In genomic region chr9:78393340-78393739, GRCh38 we compare ENCODE assay signal across 15 cellular contexts.
A peak's percentile ranks its signal among the peaks of the same experiment; 100 is the strongest.
DNase-seq lines count a peak whose midpoint lies in the region; ATAC-seq and TF ChIP-seq lines count a peak whose summit lies in the region.
"Had no signal": no experiment of that assay in that cellular context is flagged by ENCODE, and none has a peak within 500 bp of the region (broad histone marks: within the 10 kb centered on the region; RNA-seq: fewer than 3 reads in every experiment).

No MANE protein-coding gene starts in this region.

- H3K56ac ChIP-seq in H9 (ENCODE audit: insufficient read length, low read depth, low read length), result no peak overlapping the region

- H3K23ac ChIP-seq in H9 (ENCODE audit: insufficient read length, low read depth, low read length), result no peak overlapping the region

- H3K27ac Mint-ChIP-seq in H9, result peak overlapping the region; percentile 15 to 93 (median 70); a peak in 6 of 7 replicates
- H3K27ac Mint-ChIP-seq in endodermal cell, result peak overlapping the region; percentile 67
- H3K27ac Mint-ChIP-seq: CD4-positive, alpha-beta T cell had no signal

- peaks cover 8% of the 10 kb centered on the region for H3K9me3 ChIP-seq in H9 (ENCODE audit: control insufficient read depth, low read depth, low read length)
- peaks cover 23% of the 10 kb centered on the region for H3K9me3 ChIP-seq in HUES64 (ENCODE audit: insufficient read depth, low read depth, low read length)
- H3K9me3 ChIP-seq in endodermal cell (ENCODE audit: control insufficient read depth, low read length), result peaks cover 47% of the 10 kb centered on the region
- H3K9me3 ChIP-seq in iPS-15b (ENCODE audit: control insufficient read depth, insufficient read depth, low read length), result peaks cover 16% of the 10 kb centered on the region
- H3K9me3 ChIP-seq: Caco-2 had no signal

- H3K36me3 ChIP-seq in HUES64 (ENCODE audit: insufficient read depth, low read length), result peaks cover 9% of the 10 kb centered on the region; the same call in 1 of the 2 replicates
- no peaks in the 10 kb centered on the region for H3K36me3 ChIP-seq in endodermal cell (ENCODE audit: control insufficient read depth, insufficient read depth, low read length)
- H3K36me3 ChIP-seq in iPS-15b (ENCODE audit: control insufficient read depth, insufficient read depth, low read length), result peaks cover 5% of the 10 kb centered on the region

- no peaks in the 10 kb centered on the region for H3K23me2 ChIP-seq in H9 (ENCODE audit: insufficient read length, low read depth, low read length, poor library complexity, severe bottlenecking)

- H3T11ph ChIP-seq in H9 (ENCODE audit: low read length), result no peak overlapping the region

- no peak overlapping the region for H2BK15ac ChIP-seq in H9 (ENCODE audit: low read depth, low read length)

- H4K5ac ChIP-seq in H9 (ENCODE audit: insufficient read length, low read depth, low read length), result no peak overlapping the region

- no peak for ATAC-seq in HG03469 (IDR thresholded peaks at IDR 0.05; ENCODE audit: unreplicated experiment)
- no peak for ATAC-seq in GM19395 (IDR thresholded peaks at IDR 0.05; ENCODE audit: unreplicated experiment)

- no CpG with 5 or more reads among the region's 2 CpGs for WGBS in H9 (ENCODE audit: extremely low coverage, insufficient read length, low lambda C conversion rate)
- WGBS in HUES64, result 24% methylated on average over 2 of the region's 2 CpGs
- WGBS in endodermal cell (ENCODE audit: insufficient coverage in 1 of 2, insufficient read length in 1 of 2), 2 experiments, result 67 to 71% methylated on average over 1 to 2 of the region's 2 CpGs

- H3K79me1 ChIP-seq in H9 (ENCODE audit: insufficient read depth, low read depth, low read length, poor library complexity, severe bottlenecking), result no peaks in the 10 kb centered on the region

- H3K4me1 ChIP-seq in H9 (ENCODE audit: insufficient read depth, low read length), result peaks cover 23% of the 10 kb centered on the region
- peaks cover 59% of the 10 kb centered on the region for H3K4me1 ChIP-seq in HUES64 (ENCODE audit: insufficient read depth, low read length)
- no peaks in the 10 kb centered on the region for H3K4me1 ChIP-seq in endodermal cell (ENCODE audit: control insufficient read depth, insufficient read depth, low read length)
- peaks cover 49% of the 10 kb centered on the region for H3K4me1 ChIP-seq in iPS-15b (ENCODE audit: control insufficient read depth, insufficient read depth, low read length)
- H3K4me1 ChIP-seq: Caco-2 had no signal

- H3K9ac ChIP-seq in H9 (ENCODE audit: extremely low read depth, insufficient read length, low read length), result no peak overlapping the region
- no peak overlapping the region for H3K9ac ChIP-seq in HUES64 (ENCODE audit: low read depth, low read length)
- no peak overlapping the region for H3K9ac ChIP-seq in endodermal cell (ENCODE audit: extremely low read depth, low read length, poor library complexity, severe bottlenecking)
- no peak overlapping the region for H3K9ac ChIP-seq in iPS-15b (ENCODE audit: low read depth, low read length)

- H2BK20ac ChIP-seq in H9 (ENCODE audit: low read depth, low read length, poor library complexity, severe bottlenecking), result no peak overlapping the region

- no peaks in the 10 kb centered on the region for H3K27me3 ChIP-seq in H9 (ENCODE audit: insufficient read depth, low read length)
- no peaks in the 10 kb centered on the region for H3K27me3 ChIP-seq in HUES64 (ENCODE audit: insufficient read depth, low read length)
- no peaks in the 10 kb centered on the region for H3K27me3 ChIP-seq in endodermal cell (ENCODE audit: control insufficient read depth, insufficient read depth, low read length, poor library complexity, severe bottlenecking)
- no peaks in the 10 kb centered on the region for H3K27me3 ChIP-seq in iPS-15b (ENCODE audit: control insufficient read depth, insufficient read depth, low read length)

- in situ Hi-C loops in ACHN (cut with HindIII; ENCODE audit: low pct_ligation_motif_present, low pct_unique_long_range_greater_than_20kb, low sequenced_read_pairs), result no loop called here

- no peak overlapping the region for H3K18ac ChIP-seq in H9 (ENCODE audit: insufficient read length, low read depth, low read length)

- H2AFZ ChIP-seq in H9 (ENCODE audit: low read length), result no peak overlapping the region

- peaks cover 55 to 61% of the 10 kb centered on the region in 2 experiments for H3K4me1 Mint-ChIP-seq in H9
- H3K4me1 Mint-ChIP-seq in endodermal cell, result peaks cover 33% of the 10 kb centered on the region

- no peaks in the 10 kb centered on the region for H3K79me2 ChIP-seq in H9 (ENCODE audit: insufficient read depth, low read length)

- TF ChIP-seq CTCF in H9 (conservative IDR thresholded peaks at IDR 0.05), result no peak
- no peak for TF ChIP-seq CTCF in endodermal cell (conservative IDR thresholded peaks at IDR 0.05)

- no peak overlapping the region for H2AK5ac ChIP-seq in H9 (ENCODE audit: insufficient read length, low read length)

- H3K4ac ChIP-seq in H9 (ENCODE audit: low read depth, low read length), result no peak overlapping the region

- no peaks in the 10 kb centered on the region for H4K20me1 ChIP-seq in H9 (ENCODE audit: control insufficient read depth, insufficient read depth, insufficient read length)

- no peak overlapping the region for H4K91ac ChIP-seq in H9 (ENCODE audit: insufficient read length, low read depth, low read length)

- H4K8ac ChIP-seq in H9 (replicated peaks; ENCODE audit: insufficient read length, low read depth, low read length), result no peak overlapping the region

- H3K27ac ChIP-seq in H9 (ENCODE audit: insufficient read length, low read depth, low read length) (no peak overlapping the region), HUES64 (ENCODE audit: low read depth, low read length) (peak overlapping the region; percentile 98), endodermal cell (ENCODE audit: low read depth, low read length) (no peak overlapping the region)
- H3K27ac ChIP-seq: C4-2B, HL-60 had no signal

- H2BK120ac ChIP-seq in H9 (ENCODE audit: low read depth, low read length, poor library complexity, severe bottlenecking), result no peak overlapping the region

- H3K9me3 Mint-ChIP-seq in H9, result peaks cover 29% of the 10 kb centered on the region in 2 experiments
- peaks cover 47% of the 10 kb centered on the region for H3K9me3 Mint-ChIP-seq in endodermal cell

- peaks cover 14 to 32% (median 29%) of the 10 kb centered on the region in 3 experiments for H3K36me3 Mint-ChIP-seq in H9 (ENCODE audit: insufficient read depth in 1 of 3, low read depth in 3 of 3)
- peaks cover 27% of the 10 kb centered on the region for H3K36me3 Mint-ChIP-seq in endodermal cell (ENCODE audit: low read depth)

- H2BK12ac ChIP-seq in H9 (ENCODE audit: insufficient read length, low read depth, low read length), result no peak overlapping the region

- H3K27me3 Mint-ChIP-seq in H9 (ENCODE audit: low read depth), result no peaks in the 10 kb centered on the region
- no peaks in the 10 kb centered on the region for H3K27me3 Mint-ChIP-seq in endodermal cell (ENCODE audit: insufficient read depth)

- no peak overlapping the region for H2BK5ac ChIP-seq in H9 (ENCODE audit: insufficient read length, low read length)

- no peak overlapping the region for H3K4me3 ChIP-seq in HUES64 (ENCODE audit: low read length)
- H3K4me3 ChIP-seq in endodermal cell (ENCODE audit: low read length), result no peak overlapping the region
- H3K4me3 ChIP-seq in iPS-15b (ENCODE audit: low read depth, low read length), result peak overlapping the region; percentile 10

- peak overlapping the region in 1 of 2 experiments; percentile 5; a peak in 1 of 5 replicates for H3K4me3 Mint-ChIP-seq in H9
- H3K4me3 Mint-ChIP-seq in endodermal cell, result no peak overlapping the region
- H3K4me3 Mint-ChIP-seq: CD4-positive, alpha-beta T cell had no signal

- DNase-seq in H9 (no peak), endodermal cell (no peak), NK-92 (lab: John Stamatoyannopoulos, UW; ENCODE audit: unreplicated experiment) (no peak), ACHN (no peak)
- DNase-seq: Caco-2; CD4-positive, alpha-beta T cell; GOT3; HCEC 1CT; KG1 had no signal

- H3K14ac ChIP-seq in H9 (ENCODE audit: insufficient read depth, low read length), result no peak overlapping the region

- no peak overlapping the region for H3K4me2 ChIP-seq in H9 (ENCODE audit: insufficient read depth, insufficient read length, low read length)
